ENCODE assay signal across 23 cellular contexts in genomic region chr2:203625712-203626111, GRCh38.
"Had no signal": no experiment of that assay in that cellular context is flagged by ENCODE, and none has a peak within 500 bp of the region (broad histone marks: within the 10 kb centered on the region; RNA-seq: fewer than 3 reads in every experiment).

No MANE protein-coding gene starts in this region.

- H3K27ac ChIP-seq: ascending aorta, neural progenitor cell, ovary, prostate gland had no signal

- H3K27me3 ChIP-seq: adrenal gland, ascending aorta, neural progenitor cell, ovary, upper lobe of right lung had no signal

- H3K4me3 ChIP-seq: adrenal gland, ascending aorta, neural progenitor cell, ovary, prostate gland, upper lobe of right lung had no signal

- H3K9me3 ChIP-seq: adrenal gland, ascending aorta, ovary, prostate gland, upper lobe of right lung had no signal

- ATAC-seq: activated T-helper 17 cell treated with anti-CD3 and anti-CD28 coated beads, Interleukin-2, amount 50 U/mL, for 72 hours; stimulated activated naive CD8-positive, alpha-beta T cell treated with anti-CD3 and anti-CD28 coated beads, Interleukin-15, Interleukin-2, amounts not matched to agents 100 U/mL and 50 U/mL, for 24 hours; upper lobe of right lung; WTC11 had no signal

- H3K4me1 ChIP-seq: adrenal gland, neural progenitor cell had no signal

- H3K36me3 ChIP-seq: adrenal gland, ascending aorta, neural progenitor cell, ovary, prostate gland, upper lobe of right lung had no signal

- DNase-seq: activated CD4-positive, alpha-beta T cell treated with anti-CD3 and anti-CD28 coated beads, Interleukin-2, amount 50 U/mL, for 4 hours; activated CD8-positive, alpha-beta memory T cell treated with anti-CD3 and anti-CD28 coated beads for 24 hours; activated CD8-positive, alpha-beta memory T cell treated with anti-CD3 and anti-CD28 coated beads, Interleukin-2, amount 50 U/mL, for 4 hours; activated T-cell treated with anti-CD3 and anti-CD28 coated beads, Interleukin-2, amount 50 U/mL, for 24 hours; cortex of kidney; effector CD4-positive, alpha-beta T cell; glutamatergic neuron; hippocampal formation; kidney glomerular epithelial cell; mesendoderm; naive B cell; ovary; stimulated activated CD4-positive, alpha-beta T cell treated with anti-CD3 and anti-CD28 coated beads, Interleukin-12 subunit alpha, Interleukin-12 subunit beta, amount 100 ng/mL, for 4 hours; stimulated activated CD4-positive, alpha-beta T cell treated with anti-CD3 and anti-CD28 coated beads, Interleukin-4, amount 100 ng/mL, for 4 hours; stimulated activated naive CD8-positive, alpha-beta T cell treated with anti-CD3 and anti-CD28 coated beads, Interleukin-15, Interleukin-2, amounts not matched to agents 100 U/mL and 50 U/mL, for 24 hours; T-helper 1 cell; upper lobe of right lung had no signal
